In genomic region chr14:31505411-31505810, GRCh38 we compare ENCODE assay signal across 16 cellular contexts. TPM values are rescaled to one million over a fixed set of nuclear protein-coding genes. Genes with fewer than 3 reads are reported as not detected.
DNase-seq lines count a peak whose midpoint lies in the region; ATAC-seq, FAIRE-seq and TF ChIP-seq lines count a peak whose summit lies in the region.
"Had no signal": no experiment of that assay in that cellular context is flagged by ENCODE, and none has a peak within 500 bp of the region (broad histone marks: within the 10 kb centered on the region; RNA-seq: fewer than 3 reads in every experiment).

No MANE protein-coding gene starts in this region.

- intact Hi-C loops in heart right ventricle (cut with DNase I) (loop anchor here in 1 of 10 donors (10.0 kb wide), 1 partner anchor 569 kb away; the partner anchor contains the start of gene ARHGAP5), sciatic nerve (cut with DNase I) (loop anchor here (5.0 kb wide), 1 partner anchor 747 kb away; no protein-coding TSS in a partner anchor)

- no peaks in the 10 kb centered on the region for H3K36me3 ChIP-seq in astrocyte (ENCODE audit: insufficient read depth, low read length)
- no peaks in the 10 kb centered on the region for H3K36me3 ChIP-seq in heart right ventricle
- H3K36me3 ChIP-seq: prostate gland had no signal

- DNase-seq in EH (ENCODE audit: low read depth) = peak; percentile 90
- DNase-seq in astrocyte (ENCODE audit: low read depth) = peak; percentile 74
- DNase-seq in heart right ventricle = no peak
- DNase-seq in sciatic nerve (ENCODE audit: low spot score) = no peak
- DNase-seq in GM19239 (ENCODE audit: insufficient read length, low spot score) = no peak
- DNase-seq in LoVo (ENCODE audit: low spot score) = no peak
- no peak for DNase-seq in OCI-M2 (lab: John Stamatoyannopoulos, UW; ENCODE audit: unreplicated experiment)
- DNase-seq: activated T-cell treated with anti-CD3 and anti-CD28 coated beads, Interleukin-2, amount 50 U/mL, for 1 hour; anterior cingulate cortex; CD4-positive, CD25-positive, alpha-beta regulatory T cell; hypothalamus; midbrain; NCI-H1694 had no signal

- H3K4me2 ChIP-seq in astrocyte (ENCODE audit: low read length) = peak overlapping the region; percentile 23

- no peak overlapping the region for H3K4me3 Mint-ChIP-seq in astrocyte (ENCODE audit: unreplicated experiment)
- H3K4me3 Mint-ChIP-seq: CD4-positive, CD25-positive, alpha-beta regulatory T cell; stimulated activated naive CD8-positive, alpha-beta T cell treated with anti-CD3 and anti-CD28 coated beads, Interleukin-15, Interleukin-2, amounts not matched to agents 100 ng/mL and 50 ng/mL, for 24 hours had no signal

- no peaks in the 10 kb centered on the region for H3K27me3 Mint-ChIP-seq in astrocyte (ENCODE audit: low read depth, unreplicated experiment)

- ATAC-seq in heart right ventricle = peak in 6 of 8 donors; percentile 53 to 80 (median 70)
- ATAC-seq in sciatic nerve = peak; percentile 61
- no peak for ATAC-seq in GM19023 (IDR thresholded peaks at IDR 0.05; ENCODE audit: unreplicated experiment)

- FAIRE-seq in astrocyte (lab: Jason Lieb, UNC) (no peak), GM19239 (lab: Jason Lieb, UNC) (no peak)

- H3K4me3 ChIP-seq in astrocyte (ENCODE audit: insufficient read depth, low read depth, low read length) (no peak overlapping the region), heart right ventricle (no peak overlapping the region)
- H3K4me3 ChIP-seq: prostate gland had no signal

- H3K9ac ChIP-seq in astrocyte (ENCODE audit: low read length) = no peak overlapping the region

- H2AFZ ChIP-seq in astrocyte (ENCODE audit: low read depth, low read length) = no peak overlapping the region

- H3K9me3 Mint-ChIP-seq in astrocyte (ENCODE audit: unreplicated experiment) = peaks cover 4% of the 10 kb centered on the region
- H3K9me3 Mint-ChIP-seq: CD4-positive, CD25-positive, alpha-beta regulatory T cell; stimulated activated naive CD8-positive, alpha-beta T cell treated with anti-CD3 and anti-CD28 coated beads, Interleukin-15, Interleukin-2, amounts not matched to agents 100 ng/mL and 50 ng/mL, for 24 hours had no signal

- no peaks in the 10 kb centered on the region for H4K20me1 ChIP-seq in astrocyte (ENCODE audit: insufficient read depth, low read length)

- H3K27me3 ChIP-seq in astrocyte (ENCODE audit: insufficient read depth, low read length) (no peaks in the 10 kb centered on the region), heart right ventricle (no peaks in the 10 kb centered on the region)

- H3K9me3 ChIP-seq in astrocyte (ENCODE audit: insufficient read depth, low read depth, low read length) (no peaks in the 10 kb centered on the region), heart right ventricle (no peaks in the 10 kb centered on the region)
- H3K9me3 ChIP-seq: prostate gland had no signal

- WGBS in heart right ventricle, 2 donors = 3 to 17% methylated on average over 1 of the region's 1 CpG

- no peaks in the 10 kb centered on the region for H3K36me3 Mint-ChIP-seq in astrocyte (ENCODE audit: low read depth, unreplicated experiment)
- H3K36me3 Mint-ChIP-seq: CD4-positive, CD25-positive, alpha-beta regulatory T cell had no signal

- H3K27ac Mint-ChIP-seq in astrocyte (ENCODE audit: unreplicated experiment) = no peak overlapping the region
- H3K27ac Mint-ChIP-seq: CD4-positive, CD25-positive, alpha-beta regulatory T cell; stimulated activated naive CD8-positive, alpha-beta T cell treated with anti-CD3 and anti-CD28 coated beads, Interleukin-15, Interleukin-2, amounts not matched to agents 100 ng/mL and 50 ng/mL, for 24 hours had no signal

- peaks cover 6% of the 10 kb centered on the region for H3K4me1 ChIP-seq in astrocyte (ENCODE audit: insufficient read depth, low read length)
- H3K4me1 ChIP-seq in heart right ventricle = peaks cover 5 to 21% (median 14%) of the 10 kb centered on the region in 9 donors
- H3K4me1 ChIP-seq: prostate gland had no signal

- H3K79me2 ChIP-seq in astrocyte (ENCODE audit: insufficient read depth, low read length) = no peaks in the 10 kb centered on the region

- H3K4me1 Mint-ChIP-seq in astrocyte (ENCODE audit: low read depth, unreplicated experiment) = peaks cover 14% of the 10 kb centered on the region
- H3K4me1 Mint-ChIP-seq: CD4-positive, CD25-positive, alpha-beta regulatory T cell had no signal

- TF ChIP-seq CTCF in astrocyte (IDR thresholded peaks at IDR 0.05; ENCODE audit: insufficient read depth, low read depth, low read length) = no peak
- no peak for TF ChIP-seq CTCF in heart right ventricle (IDR thresholded peaks at IDR 0.05)

- H3K27ac ChIP-seq in astrocyte (ENCODE audit: low read depth, low read length) (no peak overlapping the region), heart right ventricle (peak overlapping the region in 6 of 10 donors; percentile 11 to 52 (median 39))
- H3K27ac ChIP-seq: prostate gland had no signal

RNA-seq across cellular contexts. Expression of gene GPR33, which starts 17.6 kb away (rescaled TPM):
- total RNA-seq in astrocyte (not detected in 2 replicates), heart right ventricle (not detected), sciatic nerve (not detected)
- not detected for polyA plus RNA-seq in heart right ventricle
- total RNA-seq: CD4-positive, CD25-positive, alpha-beta regulatory T cell; prostate gland had no signal
- polyA plus RNA-seq: CD4-positive, CD25-positive, alpha-beta regulatory T cell had no signal

RNA-seq across cellular contexts. Expression of gene DTD2, which starts 48.1 kb away (rescaled TPM):
- total RNA-seq in astrocyte = 22.6 and 24.7 TPM in 2 replicates
- 1 to 10 TPM; 4.2 to 9.5 (median 6.6) TPM for total RNA-seq in heart right ventricle
- polyA plus RNA-seq in heart right ventricle = 1 to 10 TPM; 4.2 to 5.3 TPM
- 22.3 TPM for total RNA-seq in sciatic nerve

RNA-seq across cellular contexts. Expression of gene NUBPL, which starts 55.8 kb away (rescaled TPM):
- total RNA-seq in astrocyte (8.2 and 9.0 TPM in 2 replicates), heart right ventricle (10 to 100 TPM; 19.3 to 32.0 (median 24.7) TPM), sciatic nerve (18.7 TPM)
- polyA plus RNA-seq in heart right ventricle = 1 to 10 TPM; 4.0 to 5.3 TPM

Comparison
In these comparisons a context has a peak if more than half of its experiments do, and no peak if none do; other contexts are left out.
1. DNase-seq: peak in EH (single experiment) and astrocyte (single experiment); none in heart right ventricle (0 of 2), sciatic nerve (single experiment), GM19239 (single experiment), LoVo (single experiment) and OCI-M2 (single experiment).